10 cellular contexts compared by ENCODE assay signal in genomic region chr1:229928767-229929166, GRCh38.
"Had no signal": no experiment of that assay in that cellular context is flagged by ENCODE, and none has a peak within 500 bp of the region (broad histone marks: within the 10 kb centered on the region; RNA-seq: fewer than 3 reads in every experiment).

No MANE protein-coding gene starts in this region.

- H3K4me3 ChIP-seq: GM23248, HAP-1 had no signal

- FAIRE-seq: HepG2 had no signal

- DNase-seq: GM23248, GOT3, H7, HFFc6, KG1 had no signal

- H3K9me3 ChIP-seq: HAP-1 had no signal

- H3K4me3 Mint-ChIP-seq: HFFc6, IgD-negative memory B cell had no signal

- H2AFZ ChIP-seq: GM23248 had no signal

- H3K36me3 ChIP-seq: HAP-1 had no signal

- H3K4me1 ChIP-seq: HAP-1 had no signal

- H3K9ac ChIP-seq: GM23248 had no signal

- H3K27ac ChIP-seq: GM23248, HL-60 had no signal

- ATAC-seq: HCT116, HepG2 had no signal

- H3K9me3 Mint-ChIP-seq: HFFc6, IgD-negative memory B cell had no signal

- H3K27ac Mint-ChIP-seq: HFFc6, IgD-negative memory B cell had no signal
